Comparison of ENCODE assay signal across 9 cellular contexts in genomic region chr9:128898382-128898781, GRCh38. TPM values are rescaled to one million over a fixed set of nuclear protein-coding genes. Genes with fewer than 3 reads are reported as not detected.
DNase-seq lines count a peak whose midpoint lies in the region; ATAC-seq and TF ChIP-seq lines count a peak whose summit lies in the region.
"Had no signal": no experiment of that assay in that cellular context is flagged by ENCODE, and none has a peak within 500 bp of the region (broad histone marks: within the 10 kb centered on the region; RNA-seq: fewer than 3 reads in every experiment).

No MANE protein-coding gene starts in this region.

- H2AFZ ChIP-seq in smooth muscle cell (ENCODE audit: low read depth), result no peak overlapping the region

- DNase-seq in heart left ventricle (no peak), cardiac septum (ENCODE audit: low spot score) (no peak), breast epithelium (ENCODE audit: low spot score in 2 of 2) (peak in 1 of 2 donors; percentile 54), upper lobe of right lung (no peak), DMS53 treated with DMSO at 0.1 percent for 48 hours (lab: John Stamatoyannopoulos, UW; ENCODE audit: unreplicated experiment) (no peak), smooth muscle cell (lab: John Stamatoyannopoulos, UW; ENCODE audit: unreplicated experiment) (no peak)
- DNase-seq: NCI-H2171 had no signal

- H3K36me3 ChIP-seq in heart left ventricle (peaks cover 0 to 56% (median 44%) of the 10 kb centered on the region in 9 donors), breast epithelium (no peaks in the 10 kb centered on the region), mucosa of rectum (ENCODE audit: control insufficient read depth in 2 of 2, insufficient read depth in 2 of 2, low read length in 2 of 2) (peaks cover 6 to 12% of the 10 kb centered on the region in 2 donors), upper lobe of right lung (peaks cover 41% of the 10 kb centered on the region), smooth muscle cell (ENCODE audit: low read depth) (no peaks in the 10 kb centered on the region)

- H3K9ac ChIP-seq in mucosa of rectum (ENCODE audit: low read depth in 1 of 2, low read length in 2 of 2) (no peak overlapping the region), smooth muscle cell (ENCODE audit: low read depth) (no peak overlapping the region)

- TF ChIP-seq CTCF in heart left ventricle (IDR thresholded peaks at IDR 0.05), result no peak
- no peak for TF ChIP-seq CTCF in breast epithelium (IDR thresholded peaks at IDR 0.05)
- TF ChIP-seq CTCF in upper lobe of right lung (IDR thresholded peaks at IDR 0.05), result no peak
- no peak for TF ChIP-seq CTCF in smooth muscle cell (IDR thresholded peaks at IDR 0.05; ENCODE audit: borderline replicate concordance, insufficient read depth, poor library complexity, severe bottlenecking)

- H3K27ac ChIP-seq in heart left ventricle, result peak overlapping the region in 11 of 12 donors; percentile 33 to 77 (median 63)
- peak overlapping the region; percentile 82 to 85 for H3K27ac ChIP-seq in breast epithelium
- peak overlapping the region; percentile 48 to 54 for H3K27ac ChIP-seq in mucosa of rectum (ENCODE audit: low read depth in 2 of 2, low read length in 2 of 2)
- H3K27ac ChIP-seq in upper lobe of right lung, result peak overlapping the region; percentile 49
- H3K27ac ChIP-seq in smooth muscle cell (ENCODE audit: low read depth), result no peak overlapping the region

- peaks cover 86% of the 10 kb centered on the region for H4K20me1 ChIP-seq in smooth muscle cell (ENCODE audit: low read depth)

- WGBS in heart left ventricle, 4 donors, result 79 to 85% (median 84%) methylated on average over 4 to 5 of the region's 5 CpGs
- WGBS in smooth muscle cell (ENCODE audit: low lambda C conversion rate), result 92% methylated on average over 5 of the region's 5 CpGs

- H3K4me3 ChIP-seq in heart left ventricle (no peak overlapping the region), breast epithelium (no peak overlapping the region), mucosa of rectum (ENCODE audit: low read length in 2 of 2) (no peak overlapping the region), upper lobe of right lung (no peak overlapping the region), smooth muscle cell (no peak overlapping the region)

- peaks cover 82% of the 10 kb centered on the region for H3K79me2 ChIP-seq in smooth muscle cell (ENCODE audit: low read depth)

- intact Hi-C loops in heart left ventricle (cut with DNase I) (no loop called here), cardiac septum (cut with DNase I) (no loop called here), breast epithelium (cut with DNase I; ENCODE audit: low total_unique reads) (no loop called here), upper lobe of right lung (cut with DNase I) (no loop called here)

- H3K4me1 ChIP-seq in heart left ventricle (peaks cover 4 to 63% (median 42%) of the 10 kb centered on the region in 12 donors), breast epithelium (peaks cover 3 to 24% of the 10 kb centered on the region in 2 donors), mucosa of rectum (ENCODE audit: control insufficient read depth in 2 of 2, insufficient read depth in 2 of 2, low read length in 2 of 2) (peaks cover 22 to 31% of the 10 kb centered on the region in 2 donors), upper lobe of right lung (peaks cover 39% of the 10 kb centered on the region), smooth muscle cell (ENCODE audit: low read depth) (no peaks in the 10 kb centered on the region)

- no peak overlapping the region for H3K4me2 ChIP-seq in smooth muscle cell

- no peak for ATAC-seq in heart left ventricle
- ATAC-seq in upper lobe of right lung, result no peak
- no peak for ATAC-seq in GM19397 (IDR thresholded peaks at IDR 0.05; ENCODE audit: unreplicated experiment)

- H3K27me3 ChIP-seq in heart left ventricle (no peaks in the 10 kb centered on the region), breast epithelium (no peaks in the 10 kb centered on the region), mucosa of rectum (ENCODE audit: control insufficient read depth in 2 of 2, insufficient read depth in 2 of 2, low read length in 2 of 2) (no peaks in the 10 kb centered on the region), upper lobe of right lung (no peaks in the 10 kb centered on the region), smooth muscle cell (ENCODE audit: low read depth) (no peaks in the 10 kb centered on the region)

- no peak for TF ChIP-seq POLR2A in heart left ventricle (IDR thresholded peaks at IDR 0.05)
- TF ChIP-seq POLR2A in breast epithelium (IDR thresholded peaks at IDR 0.05), result no peak

- H3K9me3 ChIP-seq in heart left ventricle (no peaks in the 10 kb centered on the region), breast epithelium (no peaks in the 10 kb centered on the region), mucosa of rectum (ENCODE audit: control insufficient read depth in 2 of 2, low read length in 2 of 2) (no peaks in the 10 kb centered on the region), upper lobe of right lung (no peaks in the 10 kb centered on the region), smooth muscle cell (replicated peaks; ENCODE audit: low read depth) (no peaks in the 10 kb centered on the region)

- no peaks in the 10 kb centered on the region for H3F3A ChIP-seq in smooth muscle cell (ENCODE audit: low read depth)

RNA-seq across cellular contexts. Expression of gene LRRC8A, which starts 16.4 kb away (rescaled TPM):
- total RNA-seq in heart left ventricle (10 to 100 TPM; 16.2 to 76.4 (median 28.8) TPM), cardiac septum (24.2 TPM), breast epithelium (10 to 100 TPM; 26.1 to 52.7 (median 40.6) TPM), upper lobe of right lung (68.1 TPM), smooth muscle cell (44.9 and 50.1 TPM in 2 replicates)
- polyA plus RNA-seq in heart left ventricle (10 to 100 TPM; 15.8 to 62.3 TPM), smooth muscle cell (48.6 and 58.3 TPM in 2 replicates)

RNA-seq across cellular contexts. Expression of gene KYAT1, which starts 16.6 kb away (rescaled TPM):
- total RNA-seq in heart left ventricle, result 10 to 100 TPM in 7 of 9 donors, 1 to 10 TPM in 2; 9.5 to 16.7 (median 13.4) TPM
- 10 to 100 TPM; 11.5 to 12.6 TPM for polyA plus RNA-seq in heart left ventricle
- 9.2 TPM for total RNA-seq in cardiac septum
- total RNA-seq in breast epithelium, result 1 to 10 TPM; 3.0 to 7.6 (median 7.2) TPM
- 6.6 TPM for total RNA-seq in upper lobe of right lung
- 3.1 and 10.2 TPM in 2 replicates for total RNA-seq in smooth muscle cell
- polyA plus RNA-seq in smooth muscle cell, result 7.7 and 9.3 TPM in 2 replicates

RNA-seq across cellular contexts. Expression of gene PHYHD1, which starts 22.4 kb away (rescaled TPM):
- total RNA-seq in heart left ventricle, result 10 to 100 TPM; 14.0 to 49.0 (median 27.3) TPM
- 10 to 100 TPM; 24.2 to 41.5 TPM for polyA plus RNA-seq in heart left ventricle
- total RNA-seq in cardiac septum, result 21.9 TPM
- total RNA-seq in breast epithelium, result 10 to 100 TPM; 24.3 to 67.0 (median 44.8) TPM
- 46.5 TPM for total RNA-seq in upper lobe of right lung
- 7.3 and 17.3 TPM in 2 replicates for total RNA-seq in smooth muscle cell
- 30.5 and 37.6 TPM in 2 replicates for polyA plus RNA-seq in smooth muscle cell

RNA-seq across cellular contexts. Expression of gene DOLK, which starts 49.0 kb away (rescaled TPM):
- total RNA-seq in heart left ventricle, result 10 to 100 TPM in 6 of 9 donors, 1 to 10 TPM in 3; 8.2 to 14.8 (median 10.6) TPM
- 10 to 100 TPM in 1 of 2 donors, 1 to 10 TPM in 1; 7.8 to 15.6 TPM for polyA plus RNA-seq in heart left ventricle
- 9.8 TPM for total RNA-seq in cardiac septum
- total RNA-seq in breast epithelium, result 10 to 100 TPM; 11.1 to 16.2 (median 14.3) TPM
- total RNA-seq in upper lobe of right lung, result 15.5 TPM
- total RNA-seq in smooth muscle cell, result 14.1 and 18.7 TPM in 2 replicates
- 26.2 and 31.3 TPM in 2 replicates for polyA plus RNA-seq in smooth muscle cell

RNA-seq across cellular contexts. Expression of gene NUP188, which starts 49.1 kb away (rescaled TPM):
- total RNA-seq in heart left ventricle (10 to 100 TPM; 15.1 to 30.4 (median 22.6) TPM), cardiac septum (36.3 TPM), breast epithelium (10 to 100 TPM; 32.3 to 49.5 (median 36.0) TPM), upper lobe of right lung (49.6 TPM), smooth muscle cell (40.9 and 45.8 TPM in 2 replicates)
- polyA plus RNA-seq in heart left ventricle (10 to 100 TPM; 10.6 to 35.1 TPM), smooth muscle cell (27.5 and 31.9 TPM in 2 replicates)
